ENCODE assay signal across 13 cellular contexts in genomic region chr4:76987153-76987562, GRCh38. TPM values are rescaled to one million over a fixed set of nuclear protein-coding genes. Genes with fewer than 3 reads are reported as not detected.
DNase-seq lines count a peak whose midpoint lies in the region; ATAC-seq and TF ChIP-seq lines count a peak whose summit lies in the region.
"Had no signal": no experiment of that assay in that cellular context is flagged by ENCODE, and none has a peak within 500 bp of the region (broad histone marks: within the 10 kb centered on the region; RNA-seq: fewer than 3 reads in every experiment).

No MANE protein-coding gene starts in this region.

- H4K20me1 ChIP-seq in GM23248 (ENCODE audit: insufficient read depth) = no peaks in the 10 kb centered on the region

- intact Hi-C loops in heart left ventricle (cut with DNase I) = loop anchor here in 2 of 10 donors (5.0 kb wide), 1 partner anchor 35 kb away; no protein-coding TSS in a partner anchor

- peak overlapping the region; percentile 97 for H3K27ac ChIP-seq in GM23248
- peak overlapping the region; percentile 4 to 63 (median 43) for H3K27ac ChIP-seq in heart left ventricle

- H3F3A ChIP-seq in GM23248 (ENCODE audit: insufficient read depth) = peaks cover 88% of the 10 kb centered on the region

- 0 to 1% methylated on average over 4 of the region's 4 CpGs for WGBS in GM23248 (ENCODE audit: low coverage in 1 of 2, low lambda C conversion rate in 2 of 2, missing lambda C conversion rate in 2 of 2), 2 experiments
- WGBS in heart left ventricle, 4 donors = 46 to 57% (median 51%) methylated on average over 4 of the region's 4 CpGs

- TF ChIP-seq CTCF in WI38 (IDR thresholded peaks at IDR 0.05; ENCODE audit: low read depth, low read length) (no peak), heart left ventricle (IDR thresholded peaks at IDR 0.05) (peak in 1 of 12 donors; percentile 12)

- peak; percentile 96 for DNase-seq in GM23248
- peak; percentile 21 to 71 (median 58) for DNase-seq in heart left ventricle
- no peak for DNase-seq in effector CD8-positive, alpha-beta T cell (lab: John Stamatoyannopoulos, UW)
- no peak for DNase-seq in GM19240 (ENCODE audit: insufficient read length, low spot score)
- DNase-seq: activated T-cell treated with anti-CD3 and anti-CD28 coated beads, Interleukin-2, amount 50 U/mL, for 1 hour; effector memory CD4-positive, alpha-beta T cell; GDM1; NCI-H146; stimulated activated CD4-positive, alpha-beta T cell treated with anti-CD3 and anti-CD28 coated beads, Interleukin-4, amount 100 ng/mL, for 4 hours had no signal

- in situ Hi-C loops in GM23248 (cut with MboI) = no loop called here

- H3K36me3 ChIP-seq in GM23248 (ENCODE audit: low read depth) = peaks cover 12% of the 10 kb centered on the region; the same call in 1 of the 2 replicates
- H3K36me3 ChIP-seq in heart left ventricle = no peaks in the 10 kb centered on the region
- peaks cover 11% of the 10 kb centered on the region for H3K36me3 ChIP-seq in skeletal muscle satellite cell (ENCODE audit: insufficient read depth, low read length)

- H3K79me2 ChIP-seq in GM23248 (ENCODE audit: insufficient read depth) = peaks cover 88% of the 10 kb centered on the region

- H2AFZ ChIP-seq in GM23248 = no peak overlapping the region

- peak overlapping the region; percentile 69 for H3K4me3 ChIP-seq in GM23248
- H3K4me3 ChIP-seq in WI38 (ENCODE audit: low read depth, low read length) = peak overlapping the region; percentile 51
- peak overlapping the region in 2 of 12 donors; percentile 24 to 28 for H3K4me3 ChIP-seq in heart left ventricle
- peak overlapping the region; percentile 46 for H3K4me3 ChIP-seq in skeletal muscle satellite cell (ENCODE audit: low read length)

- no peak for TF ChIP-seq POLR2A in heart left ventricle (IDR thresholded peaks at IDR 0.05)

- H3K4me2 ChIP-seq in GM23248 (ENCODE audit: unreplicated experiment) (peak overlapping the region; percentile 88), skeletal muscle satellite cell (ENCODE audit: low read length) (peak overlapping the region; percentile 80)

- ATAC-seq in heart left ventricle (peak in 3 of 4 donors; percentile 30 to 48 (median 41)), HG02885 (IDR thresholded peaks at IDR 0.05; ENCODE audit: poor library complexity, unreplicated experiment) (no peak), GM18519 (IDR thresholded peaks at IDR 0.05; ENCODE audit: low FRiP score, unreplicated experiment) (no peak)

- H3K9ac ChIP-seq in GM23248 = peak overlapping the region; percentile 89
- peak overlapping the region; percentile 91 for H3K9ac ChIP-seq in skeletal muscle satellite cell (ENCODE audit: low read depth, low read length)

- H3K4me1 ChIP-seq in GM23248 (ENCODE audit: insufficient read depth) = peaks cover 88% of the 10 kb centered on the region
- H3K4me1 ChIP-seq in heart left ventricle = peaks cover 0 to 73% (median 43%) of the 10 kb centered on the region in 12 donors
- peaks cover 81% of the 10 kb centered on the region for H3K4me1 ChIP-seq in skeletal muscle satellite cell (ENCODE audit: control insufficient read depth, insufficient read depth, low read length)

- H3K9me2 ChIP-seq in GM23248 (ENCODE audit: insufficient read depth) = no peaks in the 10 kb centered on the region

- H3K9me3 ChIP-seq in GM23248 (ENCODE audit: low read depth) (no peaks in the 10 kb centered on the region), heart left ventricle (no peaks in the 10 kb centered on the region), skeletal muscle satellite cell (replicated peaks; ENCODE audit: low read length) (no peaks in the 10 kb centered on the region)

- H3K27me3 ChIP-seq in GM23248 (replicated peaks; ENCODE audit: insufficient read depth) = no peaks in the 10 kb centered on the region
- no peaks in the 10 kb centered on the region for H3K27me3 ChIP-seq in heart left ventricle
- H3K27me3 ChIP-seq in skeletal muscle satellite cell (ENCODE audit: control insufficient read depth, insufficient read depth, low read length) = no peaks in the 10 kb centered on the region

RNA-seq across cellular contexts. Expression of gene SEPTIN11, which starts 37.6 kb away (rescaled TPM):
- 640 and 867 TPM in 2 replicates for total RNA-seq in GM23248 (2014; rRNA removed; shearing (Covaris generic))
- polyA plus RNA-seq in GM23248 (2016; fragmentation: Nextera tagmentation; extraction: Ambion mirVana) = 478 and 488 TPM in 2 replicates
- total RNA-seq in heart left ventricle = 10 to 100 TPM; 25.1 to 58.9 (median 36.2) TPM
- 10 to 100 TPM in 1 of 2 donors, 1 to 10 TPM in 1; 9.9 to 13.4 TPM for polyA plus RNA-seq in heart left ventricle
- 107 and 109 TPM in 2 replicates for total RNA-seq in skeletal muscle satellite cell (2012; rRNA removed)

Comparison
In these comparisons a context has a peak if more than half of its experiments do, and no peak if none do; other contexts are left out.
1. DNase-seq: peak in GM23248 (single experiment) and heart left ventricle (5 of 5); none in effector CD8-positive, alpha-beta T cell (single experiment) and GM19240 (single experiment).
2. ATAC-seq: peak in heart left ventricle (3 of 4); none in HG02885 (single experiment) and GM18519 (single experiment).
3. RNA of gene SEPTIN11, which starts 37.6 kb away (total RNA-seq): 640 to 867 TPM in GM23248; 25.1 to 58.9 TPM in heart left ventricle; every median in the first group is over 10 times any median in the second.